ENCODE assay signal across 8 cellular contexts in genomic region chr17:39153541-39154111, GRCh38. TPM values are rescaled to one million over a fixed set of nuclear protein-coding genes. Genes with fewer than 3 reads are reported as not detected.
A peak's percentile ranks its signal among the peaks of the same experiment; 100 is the strongest.
DNase-seq lines count a peak whose midpoint lies in the region; ATAC-seq and TF ChIP-seq lines count a peak whose summit lies in the region.

No MANE protein-coding gene starts in this region.

- H3K27me3 ChIP-seq in OCI-LY3 (ENCODE audit: low read depth, low read length), result peaks cover 33% of the 10 kb centered on the region

- H3K27me3 Mint-ChIP-seq in mesothelial cell of epicardium (ENCODE audit: low read depth), result peaks cover 27% of the 10 kb centered on the region

- peaks cover 21% of the 10 kb centered on the region for H3K4me1 Mint-ChIP-seq in mesothelial cell of epicardium

- H3K9ac ChIP-seq in OCI-LY3 (ENCODE audit: low read length), result peak overlapping the region; percentile 87

- TF ChIP-seq CTCF in AG09309 (IDR thresholded peaks at IDR 0.05; ENCODE audit: control insufficient read depth, insufficient read depth, low read depth, low read length, missing control alignments), result peak; percentile 29
- TF ChIP-seq CTCF in OCI-LY3 (IDR thresholded peaks at IDR 0.05; ENCODE audit: low read depth, low read length), result no peak
- TF ChIP-seq CTCF in mesothelial cell of epicardium (IDR thresholded peaks at IDR 0.05; ENCODE audit: unreplicated experiment), result no peak

- DNase-seq in AG09309 (ENCODE audit: low read depth) (no peak), HuH-7.5 (ENCODE audit: low spot score) (peak; percentile 80), activated T-cell treated with anti-CD3 and anti-CD28 coated beads for 24 hours (ENCODE audit: low read depth) (peak; percentile 91), epidermal melanocyte (ENCODE audit: insufficient read length, low spot score) (peak; percentile 88), mesothelial cell of epicardium (ENCODE audit: low spot score in 2 of 2, unreplicated experiment in 2 of 2) (peak; percentile 88 to 100)
- peak; percentile 92 for DNase-seq in stimulated activated CD8-positive, alpha-beta memory T cell treated with anti-CD3 and anti-CD28 coated beads, Interleukin-15, amount 100 ng/mL, for 1 hour (ENCODE audit: low read depth)

- H3K36me3 Mint-ChIP-seq in mesothelial cell of epicardium, result no peaks in the 10 kb centered on the region

- H3K4me3 Mint-ChIP-seq in mesothelial cell of epicardium, result peak overlapping the region; percentile 100

- H2AFZ ChIP-seq in OCI-LY3 (ENCODE audit: low read depth, low read length), result peak overlapping the region; percentile 95

- ATAC-seq in GM19324 (IDR thresholded peaks at IDR 0.05; ENCODE audit: low FRiP score, unreplicated experiment), result peak; percentile 60

- H3K27ac Mint-ChIP-seq in mesothelial cell of epicardium, result peak overlapping the region; percentile 96

- no peaks in the 10 kb centered on the region for H3K36me3 ChIP-seq in OCI-LY3 (replicated peaks; ENCODE audit: low read depth, low read length)

- peak overlapping the region; percentile 67 for H3K27ac ChIP-seq in OCI-LY3 (ENCODE audit: low read length)

- H3K4me2 ChIP-seq in OCI-LY3 (ENCODE audit: low read length), result peak overlapping the region; percentile 99

- no peaks in the 10 kb centered on the region for H3K9me3 Mint-ChIP-seq in mesothelial cell of epicardium

- H3K4me1 ChIP-seq in OCI-LY3 (ENCODE audit: low read length), result peaks cover 15% of the 10 kb centered on the region

- H4K20me1 ChIP-seq in OCI-LY3 (ENCODE audit: insufficient read depth, low read length), result no peaks in the 10 kb centered on the region

- H3K79me2 ChIP-seq in OCI-LY3 (ENCODE audit: low read length), result no peaks in the 10 kb centered on the region

- no peaks in the 10 kb centered on the region for H3K9me3 ChIP-seq in OCI-LY3 (ENCODE audit: insufficient read depth, low read length)

- H3K4me3 ChIP-seq in AG09309 (ENCODE audit: control insufficient read depth, low read depth, low read length) (peak overlapping the region; percentile 67), OCI-LY3 (ENCODE audit: low read length) (peak overlapping the region; percentile 92)

RNA-seq across cellular contexts. Expression of gene PLXDC1, which starts 2.2 kb away (rescaled TPM):
- total RNA-seq in mesothelial cell of epicardium, result 15.4 to 18.6 TPM (median 17.0 TPM) in 3 replicates

RNA-seq across cellular contexts. Expression of gene ARL5C, which starts 12.3 kb away (rescaled TPM):
- 0.40 TPM in 1 of 3 replicates, not detected in the others for total RNA-seq in mesothelial cell of epicardium

RNA-seq across cellular contexts. Expression of gene CACNB1, which starts 43.8 kb away (rescaled TPM):
- 19.2 to 21.6 TPM (median 19.3 TPM) in 3 replicates for total RNA-seq in mesothelial cell of epicardium

RNA-seq across cellular contexts. Expression of gene RPL19, which starts 46.5 kb away (rescaled TPM):
- 1,422 to 1,472 TPM (median 1,468 TPM) in 3 replicates for total RNA-seq in mesothelial cell of epicardium
